Comparison of ENCODE assay signal across 25 cellular contexts in the genomic region with DNA sequence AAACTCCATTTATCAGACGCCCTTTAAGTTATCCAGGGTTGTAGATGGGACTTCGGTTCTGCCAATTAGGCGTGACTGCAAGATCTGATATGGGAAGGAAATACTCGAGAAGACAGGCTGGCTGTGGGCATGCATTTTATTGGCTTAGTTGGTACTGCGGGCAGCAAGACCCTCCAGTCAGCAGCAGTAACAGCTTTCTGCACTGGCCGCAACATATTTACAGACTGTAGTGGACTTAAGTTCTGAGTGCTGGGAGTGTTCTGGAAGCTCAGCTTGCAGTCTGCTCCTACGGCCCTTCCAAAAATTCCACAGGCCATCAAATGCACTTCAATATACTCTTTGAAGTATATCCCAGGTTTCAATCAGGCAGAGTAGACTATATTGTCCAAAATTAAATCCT. TPM values are rescaled to one million over a fixed set of nuclear protein-coding genes. Genes with fewer than 3 reads are reported as not detected.
DNase-seq lines count a peak whose midpoint lies in the region; ATAC-seq and TF ChIP-seq lines count a peak whose summit lies in the region.
"Had no signal": no experiment of that assay in that cellular context is flagged by ENCODE, and none has a peak within 500 bp of the region (broad histone marks: within the 10 kb centered on the region; RNA-seq: fewer than 3 reads in every experiment).

No MANE protein-coding gene starts in this region.

- H4K12ac ChIP-seq in trophoblast cell (ENCODE audit: low read depth, low read length), result no peak overlapping the region

- no peaks in the 10 kb centered on the region for H3K27me3 Mint-ChIP-seq in H9 (ENCODE audit: low read depth)
- H3K27me3 Mint-ChIP-seq: activated T-cell treated with anti-CD3 and anti-CD28 coated beads, Interleukin-2, amount 50 U/mL, for 24 hours had no signal

- H3K79me2 ChIP-seq in H9 (ENCODE audit: insufficient read depth, low read length) (no peaks in the 10 kb centered on the region), trophoblast cell (ENCODE audit: control insufficient read depth, insufficient read depth, low read length, poor library complexity) (no peaks in the 10 kb centered on the region)

- CTCF ChIA-PET in RWPE1 (lab: Yijun Ruan, JAX), result no interaction called here

- H2AFZ ChIP-seq in H9 (ENCODE audit: low read length) (no peak overlapping the region), trophoblast cell (ENCODE audit: insufficient read depth, low read length, poor library complexity) (no peak overlapping the region)

- no CpG with 5 or more reads among the region's 7 CpGs for WGBS in H9 (ENCODE audit: extremely low coverage, insufficient read length, low lambda C conversion rate)
- no CpG with 5 or more reads among the region's 7 CpGs for WGBS in trophoblast cell (ENCODE audit: extremely low coverage, insufficient coverage, insufficient read length)

- H3K36me3 Mint-ChIP-seq in H9 (ENCODE audit: insufficient read depth in 1 of 3, low read depth in 3 of 3), result no peaks in the 10 kb centered on the region
- H3K36me3 Mint-ChIP-seq: CD14-positive monocyte, natural killer cell had no signal

- peaks cover 17 to 45% of the 10 kb centered on the region in 2 experiments for H3K4me1 Mint-ChIP-seq in H9
- H3K4me1 Mint-ChIP-seq: natural killer cell had no signal

- H3K4me1 ChIP-seq in H9 (ENCODE audit: insufficient read depth, low read length) (peaks cover 8% of the 10 kb centered on the region; the same call in 1 of the 2 replicates), foreskin keratinocyte (peaks cover 35% of the 10 kb centered on the region), trophoblast cell (ENCODE audit: control insufficient read depth in 1 of 2, insufficient read depth in 2 of 2, low read length in 2 of 2) (no peaks in the 10 kb centered on the region)

- H3K4me3 Mint-ChIP-seq in H9, result no peak overlapping the region
- H3K4me3 Mint-ChIP-seq: activated T-cell treated with anti-CD3 and anti-CD28 coated beads, Interleukin-2, amount 50 U/mL, for 24 hours; CD14-positive monocyte; natural killer cell; T-helper 2 cell treated with Interferon-gamma antibody and Interleukin-4, amounts not matched to agents 5 μg/mL and 100 μg/mL, for 36 hours had no signal

- H3K9me3 ChIP-seq in H9 (ENCODE audit: control insufficient read depth, low read depth, low read length), result no peaks in the 10 kb centered on the region
- no peaks in the 10 kb centered on the region for H3K9me3 ChIP-seq in trophoblast cell (ENCODE audit: insufficient read depth, low read depth, low read length)
- H3K9me3 ChIP-seq: tibial nerve had no signal

- peak overlapping the region in 2 of 3 experiments; percentile 0 to 97; a peak in 2 of 7 replicates for H3K27ac Mint-ChIP-seq in H9
- H3K27ac Mint-ChIP-seq: activated T-cell treated with anti-CD3 and anti-CD28 coated beads, Interleukin-2, amount 50 U/mL, for 24 hours; CD14-positive monocyte; natural killer cell; T-helper 2 cell treated with Interferon-gamma antibody and Interleukin-4, amounts not matched to agents 5 μg/mL and 100 μg/mL, for 36 hours had no signal

- H3T11ph ChIP-seq in H9 (ENCODE audit: low read length), result no peak overlapping the region

- H3K9ac ChIP-seq in H9 (ENCODE audit: extremely low read depth, insufficient read length, low read length) (no peak overlapping the region), trophoblast cell (ENCODE audit: low read length) (no peak overlapping the region)

- H4K20me1 ChIP-seq in H9 (ENCODE audit: control insufficient read depth, insufficient read depth, insufficient read length), result no peaks in the 10 kb centered on the region

- H3K23ac ChIP-seq in H9 (ENCODE audit: insufficient read length, low read depth, low read length), result no peak overlapping the region
- H3K23ac ChIP-seq in trophoblast cell (ENCODE audit: low read length), result no peak overlapping the region

- H3K79me1 ChIP-seq in H9 (ENCODE audit: insufficient read depth, low read depth, low read length, poor library complexity, severe bottlenecking), result no peaks in the 10 kb centered on the region
- no peaks in the 10 kb centered on the region for H3K79me1 ChIP-seq in trophoblast cell (ENCODE audit: low read length)

- no peak overlapping the region for H2BK12ac ChIP-seq in H9 (ENCODE audit: insufficient read length, low read depth, low read length)
- H2BK12ac ChIP-seq in trophoblast cell (ENCODE audit: low read length), result no peak overlapping the region

- no peak overlapping the region for H2BK15ac ChIP-seq in H9 (ENCODE audit: low read depth, low read length)

- H3K4me3 ChIP-seq in trophoblast cell (ENCODE audit: low read depth, low read length), result no peak overlapping the region
- H3K4me3 ChIP-seq: tibial nerve had no signal

- ATAC-seq in foreskin keratinocyte (no peak), GM18498 (IDR thresholded peaks at IDR 0.05; ENCODE audit: unreplicated experiment) (no peak)
- ATAC-seq: HepG2, left lobe of liver, natural killer cell, Right ventricle myocardium inferior had no signal

- H3K36me3 ChIP-seq in trophoblast cell (ENCODE audit: control insufficient read depth in 1 of 2, insufficient read depth in 2 of 2, low read length in 2 of 2), result no peaks in the 10 kb centered on the region
- H3K36me3 ChIP-seq: tibial nerve had no signal

- H3K23me2 ChIP-seq in H9 (ENCODE audit: insufficient read length, low read depth, low read length, poor library complexity, severe bottlenecking), result no peaks in the 10 kb centered on the region

- H3K4me2 ChIP-seq in H9 (ENCODE audit: insufficient read depth, insufficient read length, low read length) (no peak overlapping the region), trophoblast cell (ENCODE audit: low read length) (no peak overlapping the region)

- H4K8ac ChIP-seq in H9 (replicated peaks; ENCODE audit: insufficient read length, low read depth, low read length), result no peak overlapping the region
- no peak overlapping the region for H4K8ac ChIP-seq in trophoblast cell (ENCODE audit: low read depth, low read length)

- no peak for TF ChIP-seq CTCF in H9 (conservative IDR thresholded peaks at IDR 0.05)
- no peak for TF ChIP-seq CTCF in RWPE1 (conservative IDR thresholded peaks at IDR 0.05; ENCODE audit: low read depth)
- no peak for TF ChIP-seq CTCF in foreskin keratinocyte (conservative IDR thresholded peaks at IDR 0.05)

- no peak for DNase-seq in H9
- no peak for DNase-seq in RWPE1 (ENCODE audit: low spot score)
- DNase-seq in foreskin keratinocyte, result no peak
- no peak for DNase-seq in trophoblast cell
- no peak for DNase-seq in germinal center (ENCODE audit: low spot score)
- no peak for DNase-seq in HCEC 1CT
- no peak for DNase-seq in A172 (ENCODE audit: low spot score)
- DNase-seq: activated CD4-positive, alpha-beta T cell treated with anti-CD3 and anti-CD28 coated beads for 48 hours; activated gamma-delta T cell treated with Interleukin-2 at 50 U/mL for 16 hours; activated T-cell treated with anti-CD3 and anti-CD28 coated beads, Interleukin-2, amount 50 U/mL, for 24 hours; DND-41; hippocampal formation; natural killer cell; NCI-H1048; NCI-H1694 treated with DMSO at 0.1 percent for 48 hours; NCI-H524 treated with DMSO at 0.1 percent for 48 hours; stimulated activated CD4-positive, alpha-beta T cell treated with anti-CD3 and anti-CD28 coated beads, Interleukin-2, amount 100 ng/mL, for 24 hours had no signal

- no peak overlapping the region for H2AK5ac ChIP-seq in H9 (ENCODE audit: insufficient read length, low read length)
- H2AK5ac ChIP-seq in trophoblast cell (ENCODE audit: low read length), result no peak overlapping the region

- H3K9me3 Mint-ChIP-seq in H9, result no peaks in the 10 kb centered on the region
- H3K9me3 Mint-ChIP-seq: activated T-cell treated with anti-CD3 and anti-CD28 coated beads, Interleukin-2, amount 50 U/mL, for 24 hours; T-helper 2 cell treated with Interferon-gamma antibody and Interleukin-4, amounts not matched to agents 5 μg/mL and 100 μg/mL, for 36 hours had no signal

- POLR2A ChIA-PET in RWPE1 (lab: Yijun Ruan, JAX; ENCODE audit: low non-redundant PET), result no interaction called here

- H2BK5ac ChIP-seq in H9 (ENCODE audit: insufficient read length, low read length) (no peak overlapping the region), trophoblast cell (ENCODE audit: low read depth, low read length, poor library complexity) (peak overlapping the region; percentile 64)

- no peak overlapping the region for H3K18ac ChIP-seq in H9 (ENCODE audit: insufficient read length, low read depth, low read length)
- H3K18ac ChIP-seq in trophoblast cell (ENCODE audit: low read length), result no peak overlapping the region

- H3K27ac ChIP-seq in H9 (ENCODE audit: insufficient read length, low read depth, low read length) (no peak overlapping the region), RWPE1 (peak overlapping the region; percentile 50), foreskin keratinocyte (peak overlapping the region; percentile 63), trophoblast cell (ENCODE audit: low read depth, low read length) (no peak overlapping the region)
- H3K27ac ChIP-seq: tibial nerve, VCaP had no signal

- no peak overlapping the region for H4K5ac ChIP-seq in H9 (ENCODE audit: insufficient read length, low read depth, low read length)

- H3K27me3 ChIP-seq in H9 (ENCODE audit: insufficient read depth, low read length) (no peaks in the 10 kb centered on the region), foreskin keratinocyte (no peaks in the 10 kb centered on the region), trophoblast cell (ENCODE audit: insufficient read depth, low read length) (no peaks in the 10 kb centered on the region)
- H3K27me3 ChIP-seq: tibial nerve had no signal

- H3K4ac ChIP-seq in H9 (ENCODE audit: low read depth, low read length), result no peak overlapping the region; the same call in 1 of the 2 replicates
- H3K4ac ChIP-seq in trophoblast cell (ENCODE audit: low read depth, low read length), result no peak overlapping the region

- H4K91ac ChIP-seq in H9 (ENCODE audit: insufficient read length, low read depth, low read length), result no peak overlapping the region
- peak overlapping the region; percentile 11 for H4K91ac ChIP-seq in trophoblast cell (ENCODE audit: low read depth, low read length)

- H2BK120ac ChIP-seq in H9 (ENCODE audit: low read depth, low read length, poor library complexity, severe bottlenecking), result no peak overlapping the region
- no peak overlapping the region for H2BK120ac ChIP-seq in trophoblast cell (ENCODE audit: insufficient read depth, low read length, poor library complexity)

- H3K14ac ChIP-seq in H9 (ENCODE audit: insufficient read depth, low read length) (peak overlapping the region; percentile 58; the same call in 1 of the 2 replicates), trophoblast cell (ENCODE audit: low read length) (no peak overlapping the region)

- no peak overlapping the region for H2BK20ac ChIP-seq in H9 (ENCODE audit: low read depth, low read length, poor library complexity, severe bottlenecking)

- no peak overlapping the region for H3K56ac ChIP-seq in H9 (ENCODE audit: insufficient read length, low read depth, low read length)

RNA-seq across cellular contexts. Expression of gene KITLG, which starts 21.1 kb away (rescaled TPM):
- 11.7 and 12.1 TPM in 2 replicates for total RNA-seq in H9 (2021)
- 9.0 and 16.7 TPM in 2 replicates for total RNA-seq in foreskin keratinocyte
- 1.8 and 4.3 TPM in 2 replicates for polyA plus RNA-seq in foreskin keratinocyte
- polyA plus RNA-seq in trophoblast cell (2013), result 0.57 and 0.58 TPM in 2 replicates
- total RNA-seq in A172 (2014; rRNA removed; shearing (Covaris generic)), result 5.0 and 7.8 TPM in 2 replicates
- total RNA-seq: natural killer cell had no signal

Comparison
In these comparisons a context has a peak if more than half of its experiments do, and no peak if none do; other contexts are left out.
1. H3K27ac ChIP-seq: peak in RWPE1 (single experiment) and foreskin keratinocyte (single experiment); none in H9 (single experiment) and trophoblast cell (single experiment).